ENCODE assay signal across 8 cellular contexts in the genomic region with DNA sequence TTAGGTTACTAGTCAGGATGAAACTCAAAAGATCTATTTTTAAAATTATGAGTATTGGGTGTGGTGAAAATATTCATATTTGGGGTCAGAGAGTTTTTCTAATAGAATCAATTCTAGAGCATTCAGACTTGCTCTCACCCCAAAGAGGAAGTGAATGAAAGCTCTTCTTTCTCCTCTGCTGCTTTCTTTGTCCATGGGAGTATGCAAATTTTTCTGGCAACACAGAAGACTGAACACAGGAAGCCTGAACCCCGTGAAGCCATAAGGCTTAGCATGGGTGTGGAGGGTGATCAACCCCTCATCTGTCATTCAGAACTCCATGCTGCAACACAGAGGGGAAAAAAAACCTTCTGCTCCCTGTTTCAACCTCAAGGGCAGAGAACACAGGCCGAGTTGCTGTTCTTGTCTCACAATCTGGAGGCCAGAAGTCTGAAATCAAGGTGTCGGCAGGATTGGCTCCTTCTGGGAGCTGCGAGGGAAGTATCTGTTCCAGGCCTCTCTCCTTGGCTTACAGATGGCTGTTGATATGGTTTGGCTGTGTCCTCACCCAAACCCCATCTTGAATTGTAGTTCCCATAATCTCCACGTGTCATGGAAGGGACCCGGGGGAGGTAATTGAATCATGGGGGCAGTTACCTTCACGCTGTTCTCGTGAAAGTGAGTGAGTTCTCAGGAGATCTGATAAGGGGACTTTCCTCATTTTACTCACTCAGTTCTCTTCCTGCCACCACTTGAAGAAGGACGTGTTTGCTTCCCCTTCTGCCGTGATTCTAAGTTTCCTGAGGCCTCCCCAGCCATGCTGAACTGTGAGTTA. TPM values are rescaled to one million over a fixed set of nuclear protein-coding genes. Genes with fewer than 3 reads are reported as not detected.
A peak's percentile ranks its signal among the peaks of the same experiment; 100 is the strongest.
DNase-seq lines count a peak whose midpoint lies in the region; ATAC-seq, FAIRE-seq and TF ChIP-seq lines count a peak whose summit lies in the region.

No MANE protein-coding gene starts in this region.

- H2AFZ ChIP-seq in keratinocyte (ENCODE audit: control insufficient read depth, low read length) (peak overlapping the region; percentile 54), PC-9 (no peak overlapping the region; the same call in 1 of the 2 replicates)

- H3K79me2 ChIP-seq in keratinocyte (ENCODE audit: control insufficient read depth, insufficient read depth, low read length) (no peaks in the 10 kb centered on the region), PC-9 (ENCODE audit: low read depth) (no peaks in the 10 kb centered on the region)

- H3K4me2 ChIP-seq in keratinocyte (ENCODE audit: control insufficient read depth, extremely low read depth, insufficient read depth, low read depth, low read length), result no peak overlapping the region
- H3K4me2 ChIP-seq in PC-9, result no peak overlapping the region

- CTCF ChIA-PET in PC-9 (lab: Charles Lee), result no interaction called here

- DNase-seq in NCI-H1436 treated with DMSO at 0.1 percent for 48 hours (lab: John Stamatoyannopoulos, UW), result peak; percentile 52
- DNase-seq in activated CD8-positive, alpha-beta memory T cell treated with anti-CD3 and anti-CD28 coated beads for 48 hours (ENCODE audit: low read depth in 2 of 3, low spot score in 2 of 3), result peak; percentile 37 to 44 (median 42)
- no peak for DNase-seq in keratinocyte (ENCODE audit: low read depth, low spot score)
- peak; percentile 49 to 62 for DNase-seq in stimulated activated CD8-positive, alpha-beta memory T cell treated with anti-CD3 and anti-CD28 coated beads, Interleukin-4, amount 100 ng/mL, for 4 hours (ENCODE audit: low read depth in 2 of 2, low spot score in 1 of 2)
- DNase-seq in cerebellar cortex (ENCODE audit: low spot score), result no peak
- DNase-seq in PC-9, result no peak

- TF ChIP-seq CTCF in keratinocyte (optimal IDR thresholded peaks at IDR 0.05 in 1 of 3, IDR thresholded peaks at IDR 0.05 in 1 of 3, conservative IDR thresholded peaks at IDR 0.05 in 1 of 3; ENCODE audit: extremely low read depth in 1 of 3, insufficient read depth in 2 of 3, low read length in 3 of 3), result no peak
- no peak for TF ChIP-seq CTCF in PC-9 (conservative IDR thresholded peaks at IDR 0.05)

- TF ChIP-seq POLR2A in GM18505 (IDR thresholded peaks at IDR 0.05; ENCODE audit: borderline replicate concordance, extremely low read depth, insufficient read depth, insufficient read length), result peak; percentile 70

- H3K27ac ChIP-seq in keratinocyte (ENCODE audit: control insufficient read depth, insufficient read depth, low read length) (no peak overlapping the region), PC-9 (no peak overlapping the region)

- dilution Hi-C loops in keratinocyte (cut with MboI; ENCODE audit: extremely low pct_ligation_motif_present, low sequenced_read_pairs), result no loop called here

- ATAC-seq in GM18505 (IDR thresholded peaks at IDR 0.05; ENCODE audit: unreplicated experiment) (peak; percentile 79), HG02610 (IDR thresholded peaks at IDR 0.05; ENCODE audit: unreplicated experiment) (peak; percentile 89)

- H3K27me3 ChIP-seq in keratinocyte (ENCODE audit: control insufficient read depth, extremely low read depth, insufficient read depth, low read length) (no peaks in the 10 kb centered on the region), PC-9 (ENCODE audit: insufficient read depth, low read depth) (no peaks in the 10 kb centered on the region)

- H3K4me1 ChIP-seq in keratinocyte (ENCODE audit: control insufficient read depth, extremely low read depth, insufficient read depth, low read length) (peaks cover 11% of the 10 kb centered on the region), PC-9 (replicated peaks; ENCODE audit: insufficient read depth) (no peaks in the 10 kb centered on the region)

- no peaks in the 10 kb centered on the region for H3K36me3 ChIP-seq in keratinocyte (ENCODE audit: control insufficient read depth in 2 of 2, extremely low read depth in 1 of 2, insufficient read depth in 2 of 2, low read length in 2 of 2)
- H3K36me3 ChIP-seq in PC-9 (ENCODE audit: low read depth), result no peaks in the 10 kb centered on the region

- peaks cover 3% of the 10 kb centered on the region; the same call in 1 of the 2 replicates for H3F3A ChIP-seq in PC-9 (ENCODE audit: insufficient read depth, low read depth)

- no TSS peak for BruUV-seq in PC-9 (replicated peaks; lab: Mats Ljungman, UMichigan)

- H4K20me1 ChIP-seq in keratinocyte (ENCODE audit: control insufficient read depth, extremely low read depth, insufficient read depth, low read length), result no peaks in the 10 kb centered on the region
- H4K20me1 ChIP-seq in PC-9 (ENCODE audit: insufficient read depth), result no peaks in the 10 kb centered on the region

- H3K9me3 ChIP-seq in keratinocyte (ENCODE audit: control insufficient read depth, low read depth, low read length) (no peaks in the 10 kb centered on the region), PC-9 (ENCODE audit: insufficient read depth, low read depth) (no peaks in the 10 kb centered on the region)

- POLR2A ChIA-PET in PC-9 (lab: Charles Lee; ENCODE audit: unreplicated experiment), result no interaction called here

- no peaks in the 10 kb centered on the region for H3K9me1 ChIP-seq in keratinocyte (ENCODE audit: control insufficient read depth, extremely low read depth, insufficient read depth, low read length)

- H3K4me3 ChIP-seq in keratinocyte (ENCODE audit: control insufficient read depth in 2 of 3, extremely low read depth in 1 of 3, insufficient read depth in 2 of 3, low read depth in 1 of 3, low read length in 3 of 3) (no peak overlapping the region), PC-9 (no peak overlapping the region)

- FAIRE-seq in keratinocyte (lab: Jason Lieb, UNC), result no peak

- no peak overlapping the region for H3K9ac ChIP-seq in keratinocyte (ENCODE audit: control insufficient read depth, extremely low read depth, insufficient read depth, low read length)

- intact Hi-C loops in PC-9 (cut with micrococcal nuclease; ENCODE audit: unreplicated experiment), result no loop called here

- H3K9me2 ChIP-seq in PC-9 (ENCODE audit: insufficient read depth), result 0 out of 2 replicates have a peak, but pooled peaks cover 3% of the 10 kb centered on the region

RNA-seq across cellular contexts. Expression of gene CD47, which starts 33.7 kb away (rescaled TPM):
- polyA plus RNA-seq in keratinocyte, result 48.3 to 96.5 TPM (median 64.3 TPM) in 3 replicates
- polyA plus RNA-seq in keratinocyte (2011; ENCODE audit: low read depth), result 84.5 TPM
- polyA plus RNA-seq in keratinocyte (2011; cell fraction: cytosol; rRNA removed), result 39.4 and 72.7 TPM in 2 replicates
- polyA plus RNA-seq in keratinocyte (2011; cell fraction: nucleus; rRNA removed), result 73.2 and 105 TPM in 2 replicates
- polyA plus RNA-seq in keratinocyte (2012; ENCODE audit: low replicate concordance), result 30.9 and 48.9 TPM in 2 replicates
- polyA minus RNA-seq in keratinocyte, result 29.9 to 61.0 TPM (median 36.8 TPM) in 3 replicates
- 11.7 TPM for polyA minus RNA-seq in keratinocyte (2011; cell fraction: cytosol; rRNA and poly(A)+ RNA removed)
- 29.3 and 66.9 TPM in 2 replicates for polyA minus RNA-seq in keratinocyte (2011; cell fraction: nucleus; rRNA and poly(A)+ RNA removed)
- 74.8 and 76.9 TPM in 2 replicates for total RNA-seq in PC-9 (2021)

Comparison
In these comparisons a context has a peak if more than half of its experiments do, and no peak if none do; other contexts are left out.
1. DNase-seq: peak in NCI-H1436 treated with DMSO at 0.1 percent for 48 hours (single experiment), activated CD8-positive, alpha-beta memory T cell treated with anti-CD3 and anti-CD28 coated beads for 48 hours (3 of 3) and stimulated activated CD8-positive, alpha-beta memory T cell treated with anti-CD3 and anti-CD28 coated beads, Interleukin-4, amount 100 ng/mL, for 4 hours (2 of 2); none in keratinocyte (single experiment), cerebellar cortex (single experiment) and PC-9 (0 of 2).